8 cellular contexts compared by ENCODE assay signal in the genomic region with DNA sequence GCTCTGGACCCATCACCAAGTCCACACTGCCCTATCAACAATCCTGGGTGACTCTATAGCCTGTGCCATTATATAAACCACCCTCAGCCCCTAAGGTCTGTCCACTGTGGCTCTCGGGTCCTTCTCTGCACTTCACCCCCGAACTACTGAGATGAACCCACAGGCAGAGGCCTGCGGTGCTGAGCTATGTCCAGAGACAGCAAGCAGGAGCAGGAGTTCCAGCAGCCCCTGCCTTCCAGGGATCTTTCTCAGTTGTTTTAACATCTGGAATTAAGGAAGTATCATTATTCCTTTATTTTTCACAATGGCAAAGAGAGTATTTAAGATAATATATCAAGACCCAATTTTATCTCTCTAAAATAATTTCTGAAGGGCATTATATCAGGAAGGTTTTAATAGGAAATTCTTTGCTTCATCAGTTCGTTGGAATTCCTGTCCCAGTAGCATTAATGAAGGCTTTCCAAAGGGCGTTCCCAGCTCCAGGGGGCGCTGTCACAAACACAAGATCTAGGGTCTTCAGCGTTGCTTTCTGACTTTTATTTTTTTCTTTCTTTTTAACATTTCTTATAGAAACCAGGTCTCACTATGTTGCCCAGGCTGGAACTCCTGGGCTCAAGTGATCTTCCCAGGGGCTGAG.
DNase-seq lines count a peak whose midpoint lies in the region; ATAC-seq and TF ChIP-seq lines count a peak whose summit lies in the region.

No MANE protein-coding gene starts in this region.

- no peak overlapping the region for H3K27ac ChIP-seq in 22Rv1

- H3K27me3 ChIP-seq in adipocyte (replicated peaks; ENCODE audit: control insufficient read depth, insufficient read depth, low read length) = no peaks in the 10 kb centered on the region

- DNase-seq in GM12864 (ENCODE audit: low read depth) (no peak), adipocyte (ENCODE audit: low read depth) (peak; percentile 84), iris pigment epithelial cell (ENCODE audit: low read depth) (peak; percentile 45), amniotic stem cell (lab: John Stamatoyannopoulos, UW) (no peak), MV-4-11 (lab: John Stamatoyannopoulos, UW) (no peak)

- peak overlapping the region; percentile 14 for H3K9ac ChIP-seq in adipocyte (ENCODE audit: low read length)

- peaks cover 44% of the 10 kb centered on the region for H3K4me1 ChIP-seq in adipocyte (ENCODE audit: control insufficient read depth, insufficient read depth, low read length)

- TF ChIP-seq CTCF in 22Rv1 (IDR thresholded peaks at IDR 0.05) (peak; percentile 85), GM12864 (IDR thresholded peaks at IDR 0.05; ENCODE audit: low read depth, low read length, missing control alignments) (peak; percentile 21)

- no peak overlapping the region for H3K4me3 ChIP-seq in GM12864 (ENCODE audit: low read depth, low read length)
- H3K4me3 ChIP-seq in adipocyte (ENCODE audit: low read length) = no peak overlapping the region

- no peak for ATAC-seq in GM18861 (IDR thresholded peaks at IDR 0.05; ENCODE audit: unreplicated experiment)
- no peak for ATAC-seq in GM18520 (IDR thresholded peaks at IDR 0.05; ENCODE audit: unreplicated experiment)

- peaks cover 54% of the 10 kb centered on the region for H3K36me3 ChIP-seq in adipocyte (ENCODE audit: control insufficient read depth, insufficient read depth, low read length, severe bottlenecking)

- peaks cover 5% of the 10 kb centered on the region for H3K9me3 ChIP-seq in adipocyte (ENCODE audit: control insufficient read depth, low read length)

Comparison
In these comparisons a context has a peak if more than half of its experiments do, and no peak if none do; other contexts are left out.
1. DNase-seq: peak in adipocyte (single experiment) and iris pigment epithelial cell (single experiment); none in GM12864 (single experiment), amniotic stem cell (single experiment) and MV-4-11 (single experiment).